ENCODE assay signal across 11 cellular contexts in the genomic region with DNA sequence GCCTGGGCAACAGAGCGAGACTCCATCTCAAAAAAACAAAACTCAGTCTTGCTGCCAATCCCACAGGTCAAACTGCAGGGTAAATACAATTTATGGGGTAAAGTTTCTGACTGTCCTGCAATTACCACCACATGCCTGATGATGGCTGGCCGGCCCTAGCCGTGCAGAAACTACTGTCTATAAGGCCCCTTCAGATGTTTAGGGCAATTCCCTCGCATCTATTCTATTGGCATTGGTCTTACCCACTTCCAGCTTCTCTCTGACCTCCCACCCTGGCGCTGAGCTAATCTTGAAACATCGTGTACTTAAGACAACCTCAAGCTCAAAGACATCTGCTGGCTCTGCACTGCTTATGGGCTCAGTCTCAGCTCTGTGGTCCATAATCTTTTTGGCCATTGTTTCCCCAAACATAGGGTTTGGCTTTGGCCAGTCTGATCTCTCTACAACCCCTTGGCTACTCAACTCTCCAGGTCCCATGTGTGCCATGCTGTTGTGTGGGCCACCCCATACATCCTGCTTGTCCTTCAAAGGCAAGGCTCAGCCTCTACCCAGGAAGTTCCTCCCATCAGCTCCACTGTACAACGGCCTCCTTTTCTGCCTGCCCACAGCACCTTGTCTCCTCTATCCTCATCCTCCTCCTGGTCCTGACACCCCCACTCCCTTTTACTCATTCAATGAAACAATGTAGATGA. TPM values are rescaled to one million over a fixed set of nuclear protein-coding genes. Genes with fewer than 3 reads are reported as not detected.
DNase-seq lines count a peak whose midpoint lies in the region; ATAC-seq, FAIRE-seq and TF ChIP-seq lines count a peak whose summit lies in the region.
"Had no signal": no experiment of that assay in that cellular context is flagged by ENCODE, and none has a peak within 500 bp of the region (broad histone marks: within the 10 kb centered on the region; RNA-seq: fewer than 3 reads in every experiment).

No MANE protein-coding gene starts in this region.

- H3K27ac Mint-ChIP-seq in activated CD8-positive, alpha-beta T cell treated with anti-CD3 and anti-CD28 coated beads, Interleukin-2, amount 10 ng/mL, durations not matched to agents 7 days and 5 days = peak overlapping the region; percentile 74

- FAIRE-seq in A549 (lab: Jason Lieb, UNC) = no peak

- DNase-seq in A549 (ENCODE audit: low read depth in 1 of 2, low spot score in 1 of 2) (no peak), GM10266 (ENCODE audit: extremely low spot score) (no peak), GM13976 (ENCODE audit: low spot score) (no peak)
- DNase-seq in activated CD8-positive, alpha-beta T cell treated with anti-CD3 and anti-CD28 coated beads, Interleukin-2, amount 10 ng/mL, durations not matched to agents 7 days and 5 days = peak; percentile 44
- no peak for DNase-seq in activated CD4-positive, CD25-positive, alpha-beta regulatory T cell treated with anti-CD3 and anti-CD28 coated beads, Interleukin-2, amount 50 U/mL, for 72 hours
- DNase-seq: SJCRH30 had no signal

- H3K27me3 Mint-ChIP-seq in activated CD8-positive, alpha-beta T cell treated with anti-CD3 and anti-CD28 coated beads, Interleukin-2, amount 10 ng/mL, durations not matched to agents 7 days and 5 days (ENCODE audit: low read depth) = no peaks in the 10 kb centered on the region

- no peak overlapping the region for H3K4me3 ChIP-seq in A549
- H3K4me3 ChIP-seq in liver (ENCODE audit: low read depth in 1 of 3, low read length in 3 of 3) = no peak overlapping the region
- H3K4me3 ChIP-seq: SJCRH30, skin epidermis had no signal

- peaks cover 53% of the 10 kb centered on the region for H3K36me3 Mint-ChIP-seq in activated CD8-positive, alpha-beta T cell treated with anti-CD3 and anti-CD28 coated beads, Interleukin-2, amount 10 ng/mL, durations not matched to agents 7 days and 5 days (ENCODE audit: low read depth)

- TF ChIP-seq EP300 in A549 (IDR thresholded peaks at IDR 0.05) = no peak

- H3K9me3 ChIP-seq in A549 (no peaks in the 10 kb centered on the region), liver (ENCODE audit: control insufficient read depth in 4 of 4, low read length in 3 of 4) (no peaks in the 10 kb centered on the region)
- H3K9me3 ChIP-seq: SJCRH30 had no signal

- POLR2A ChIA-PET in A549 (lab: Yijun Ruan, JAX) = interaction anchor here (0.6 to 2.3 kb wide), 2 partner anchors 17 to 25 kb away, joined by 7 to 8 read pairs; partner anchors contain the start of gene MAP3K14
- POLR2A ChIA-PET in activated CD8-positive, alpha-beta T cell treated with anti-CD3 and anti-CD28 coated beads, Interleukin-2, amount 10 ng/mL, durations not matched to agents 7 days and 5 days (lab: Charles Lee) = interaction anchor here (0.6 to 1.8 kb wide), 7 partner anchors 11 to 52 kb away, joined by 3 to 10 read pairs (median 4); no protein-coding TSS in a partner anchor

- H3K27ac ChIP-seq in A549 (peak overlapping the region; percentile 5 to 61; a peak in 4 of 6 replicates), liver (ENCODE audit: low read depth in 1 of 2, low read length in 2 of 2) (peak overlapping the region in 1 of 2 donors; percentile 42)
- H3K27ac ChIP-seq: SJCRH30 had no signal

- ATAC-seq in A549 (peak; percentile 28 to 32; a peak in 5 of 6 replicates), HG03469 (IDR thresholded peaks at IDR 0.05; ENCODE audit: unreplicated experiment) (no peak), GM21576 (IDR thresholded peaks at IDR 0.05; ENCODE audit: unreplicated experiment) (no peak)
- peak; percentile 22 for ATAC-seq in activated CD8-positive, alpha-beta T cell treated with anti-CD3 and anti-CD28 coated beads, Interleukin-2, amount 10 ng/mL, durations not matched to agents 7 days and 5 days

- no peak overlapping the region for H3K4me3 Mint-ChIP-seq in activated CD8-positive, alpha-beta T cell treated with anti-CD3 and anti-CD28 coated beads, Interleukin-2, amount 10 ng/mL, durations not matched to agents 7 days and 5 days

- in situ Hi-C loops in GM13976 (cut with MboI; ENCODE audit: low sequenced_read_pairs, unreplicated experiment) = no loop called here

- H3K27me3 ChIP-seq in liver (ENCODE audit: control insufficient read depth in 4 of 4, insufficient read depth in 4 of 4, low read length in 3 of 4) = no peaks in the 10 kb centered on the region
- H3K27me3 ChIP-seq: SJCRH30 had no signal

- WGBS in A549 (ENCODE audit: missing lambda C conversion rate) = 87% methylated on average over 7 of the region's 7 CpGs
- 76% methylated on average over 7 of the region's 7 CpGs for WGBS in liver

- no peaks in the 10 kb centered on the region for H3K9me3 Mint-ChIP-seq in activated CD8-positive, alpha-beta T cell treated with anti-CD3 and anti-CD28 coated beads, Interleukin-2, amount 10 ng/mL, durations not matched to agents 7 days and 5 days (ENCODE audit: insufficient read depth)

- TF ChIP-seq RAD21 in A549 (conservative IDR thresholded peaks at IDR 0.05 in 1 of 2, IDR thresholded peaks at IDR 0.05 in 1 of 2) (no peak), liver (IDR thresholded peaks at IDR 0.05) (no peak)

- H3K4me1 Mint-ChIP-seq in activated CD8-positive, alpha-beta T cell treated with anti-CD3 and anti-CD28 coated beads, Interleukin-2, amount 10 ng/mL, durations not matched to agents 7 days and 5 days (ENCODE audit: low read depth) = peaks cover 82% of the 10 kb centered on the region

- CTCF ChIA-PET in A549 (lab: Yijun Ruan, JAX) = interaction anchor here (1.0 to 39.8 kb wide), 11 partner anchors 8 to 90 kb away, joined by 3 to 640 read pairs (median 4); partner anchors contain the start of gene MAP3K14
- CTCF ChIA-PET in activated CD8-positive, alpha-beta T cell treated with anti-CD3 and anti-CD28 coated beads, Interleukin-2, amount 10 ng/mL, durations not matched to agents 7 days and 5 days (lab: Charles Lee) = interaction anchor here (0.7 to 3.9 kb wide), 7 partner anchors 11 to 968 kb away, joined by 3 to 23 read pairs (median 7); partner anchors contain the start of genes ACBD4 and MAP3K14

- H3K4me2 ChIP-seq in A549 = peak overlapping the region; percentile 0; the same call in 2 of the 3 replicates

- TF ChIP-seq POLR2A in A549 (IDR thresholded peaks at IDR 0.05; ENCODE audit: low read length) = no peak

- TF ChIP-seq CTCF in A549 (IDR thresholded peaks at IDR 0.05) = no peak
- peak; percentile 20 for TF ChIP-seq CTCF in GM10266 (IDR thresholded peaks at IDR 0.05; ENCODE audit: control insufficient read depth, insufficient read depth, low read depth, missing control alignments)
- TF ChIP-seq CTCF in liver (IDR thresholded peaks at IDR 0.05; ENCODE audit: low read depth, low read length, missing input control) = peak; percentile 12
- no peak for TF ChIP-seq CTCF in GM13976 (IDR thresholded peaks at IDR 0.05; ENCODE audit: borderline replicate concordance, control extremely low read depth, extremely low read depth, insufficient read depth, missing control alignments)

- H3K9ac ChIP-seq in liver (ENCODE audit: low read depth in 1 of 2, low read length in 2 of 2) = no peak overlapping the region

- H3K36me3 ChIP-seq in liver (ENCODE audit: control insufficient read depth in 4 of 4, insufficient read depth in 3 of 4, low read depth in 1 of 4, low read length in 3 of 4) = no peaks in the 10 kb centered on the region
- H3K36me3 ChIP-seq: SJCRH30 had no signal

- peaks cover 91% of the 10 kb centered on the region for H3K4me1 ChIP-seq in A549
- peaks cover 10 to 45% (median 21%) of the 10 kb centered on the region in 4 donors for H3K4me1 ChIP-seq in liver (ENCODE audit: control insufficient read depth in 4 of 4, insufficient read depth in 4 of 4, low read length in 3 of 4)

TF ChIP-seq in A549, 52 proteins besides CTCF, POLR2A, EP300 and RAD21 (continues in another document):
- peak; percentile 62; the same call in 1 of the 2 replicates for TF ChIP-seq POLR2AphosphoS2 (conservative IDR thresholded peaks at IDR 0.05; ENCODE audit: low read length)
- TF ChIP-seq GATA3 (IDR thresholded peaks at IDR 0.05; ENCODE audit: borderline replicate concordance) = no peak
- TF ChIP-seq ZC3H11A (IDR thresholded peaks at IDR 0.05) = no peak
- no peak for TF ChIP-seq HOXB5 (CRISPR knock-in tag; IDR thresholded peaks at IDR 0.05)
- 0 out of 5 replicates have a peak, but pooled peaks of 1 of the 2 experiments have one; percentile 30 for TF ChIP-seq JUN (IDR thresholded peaks at IDR 0.05)
- no peak for TF ChIP-seq HOXB13 (CRISPR knock-in tag; IDR thresholded peaks at IDR 0.05; ENCODE audit: low read depth)
- no peak for TF ChIP-seq CBX2 (IDR thresholded peaks at IDR 0.05; ENCODE audit: borderline replicate concordance, low read depth)
- TF ChIP-seq NPAS2 (CRISPR knock-in tag; IDR thresholded peaks at IDR 0.05; ENCODE audit: borderline replicate concordance) = no peak

TF ChIP-seq in liver, 16 proteins besides CTCF, POLR2A, EP300 and RAD21:
- TF ChIP-seq SP1 (IDR thresholded peaks at IDR 0.05) (no peak), HNF4A (conservative IDR thresholded peaks at IDR 0.05) (peak in 1 of 2 donors; percentile 7)

RNA-seq across cellular contexts. Expression of gene MAP3K14, which starts 16.6 kb away (rescaled TPM):
- polyA plus RNA-seq in A549 (2011; rRNA removed) (9.1 and 10.9 TPM in 2 replicates), A549 (2017; fragmentation: RNase III; extraction: RNeasy Plus Mini Kit Qiagen cat#74134 plus additional on column Dnase treatment) (30.7 to 53.6 TPM (median 34.5 TPM) in 3 replicates), liver (1 to 10 TPM; 2.2 to 6.1 TPM)
- 39.9 and 49.0 TPM in 2 replicates for polyA plus RNA-seq in A549 (2012; cell fraction: cytosol; rRNA removed)
- 142 and 168 TPM in 2 replicates for polyA plus RNA-seq in A549 (2012; cell fraction: nucleus; rRNA removed)
- polyA minus RNA-seq in A549 (2011; rRNA and poly(A)+ RNA removed) = 12.0 and 13.0 TPM in 2 replicates
- total RNA-seq in activated CD8-positive, alpha-beta T cell treated with anti-CD3 and anti-CD28 coated beads, Interleukin-2, amount 10 ng/mL, durations not matched to agents 7 days and 5 days = 10 to 100 TPM; 17.5 to 23.8 TPM
- 1 to 10 TPM; 1.2 to 7.8 TPM for total RNA-seq in liver

RNA-seq across cellular contexts. Expression of gene SPATA32, which starts 38.3 kb away (rescaled TPM):
- polyA plus RNA-seq in A549 (2011; rRNA removed) (0.05 and 0.08 TPM in 2 replicates), A549 (2017; fragmentation: RNase III; extraction: RNeasy Plus Mini Kit Qiagen cat#74134 plus additional on column Dnase treatment) (0.09 to 0.25 TPM (median 0.21 TPM) in 3 replicates), liver (not detected)
- 0.09 and 0.16 TPM in 2 replicates for polyA plus RNA-seq in A549 (2012; cell fraction: cytosol; rRNA removed)
- polyA plus RNA-seq in A549 (2012; cell fraction: nucleus; rRNA removed) = 0.40 and 0.54 TPM in 2 replicates
- not detected in 2 replicates for polyA minus RNA-seq in A549 (2011; rRNA and poly(A)+ RNA removed)
- under 1 TPM; 0.52 to 0.55 TPM for total RNA-seq in activated CD8-positive, alpha-beta T cell treated with anti-CD3 and anti-CD28 coated beads, Interleukin-2, amount 10 ng/mL, durations not matched to agents 7 days and 5 days
- not detected for total RNA-seq in liver
- total RNA-seq: mesenteric fat pad had no signal

Comparison
In these comparisons a context has a peak if more than half of its experiments do, and no peak if none do; other contexts are left out.
1. ATAC-seq: peak in A549 (2 of 2) and activated CD8-positive, alpha-beta T cell treated with anti-CD3 and anti-CD28 coated beads, Interleukin-2, amount 10 ng/mL, durations not matched to agents 7 days and 5 days (single experiment); none in HG03469 (single experiment) and GM21576 (single experiment).
2. CTCF ChIP-seq: peak in GM10266 (single experiment) and liver (single experiment); none in A549 (single experiment) and GM13976 (single experiment).